Comparison of ENCODE assay signal across 1 cellular context in genomic region chr4:145868637-145869409, GRCh38.
TF ChIP-seq lines count a peak whose summit lies in the region.

No MANE protein-coding gene starts in this region.

TF ChIP-seq in IMR-90, 13 proteins besides CTCF, POLR2A, EP300 and RAD21 (continued from another document):
- TF ChIP-seq ELK1 (IDR thresholded peaks at IDR 0.05; ENCODE audit: borderline replicate concordance, low read depth, low read length) = no peak
- TF ChIP-seq SMC3 (IDR thresholded peaks at IDR 0.05; ENCODE audit: low read depth, low read length) = no peak; the same call in 1 of the 2 replicates
- no peak for TF ChIP-seq USF2 (IDR thresholded peaks at IDR 0.05; ENCODE audit: low read depth, low read length)
